Comparison of ENCODE assay signal across 7 cellular contexts in genomic region chr3:69085543-69086132, GRCh38. TPM values are rescaled to one million over a fixed set of nuclear protein-coding genes. Genes with fewer than 3 reads are reported as not detected.
DNase-seq lines count a peak whose midpoint lies in the region; TF ChIP-seq lines count a peak whose summit lies in the region.

No MANE protein-coding gene starts in this region.

- H3K4me1 ChIP-seq in liver (ENCODE audit: control insufficient read depth in 4 of 4, insufficient read depth in 4 of 4, low read length in 3 of 4), result peaks cover 7 to 22% (median 15%) of the 10 kb centered on the region in 4 donors

- H3K36me3 ChIP-seq in liver (ENCODE audit: control insufficient read depth in 4 of 4, insufficient read depth in 3 of 4, low read depth in 1 of 4, low read length in 3 of 4), result no peaks in the 10 kb centered on the region

- no peak for TF ChIP-seq RAD21 in liver (IDR thresholded peaks at IDR 0.05)

- H3K9me3 ChIP-seq in liver (ENCODE audit: control insufficient read depth in 4 of 4, low read length in 3 of 4), result no peaks in the 10 kb centered on the region

- H3K27ac ChIP-seq in cingulate gyrus (ENCODE audit: low read depth, low read length), result peak overlapping the region; percentile 98
- H3K27ac ChIP-seq in liver (ENCODE audit: low read depth in 1 of 2, low read length in 2 of 2), result peak overlapping the region; percentile 85 to 94
- H3K27ac ChIP-seq in substantia nigra (ENCODE audit: low read depth, low read length, poor library complexity, severe bottlenecking), result peak overlapping the region; percentile 99

- WGBS in liver, result 5% methylated on average over 10 of the region's 10 CpGs

- peak overlapping the region; percentile 75 for H3K4me3 ChIP-seq in GM12864 (ENCODE audit: low read depth, low read length)
- H3K4me3 ChIP-seq in liver (ENCODE audit: low read depth in 1 of 3, low read length in 3 of 3), result peak overlapping the region; percentile 83 to 98 (median 97)

- H3K9ac ChIP-seq in liver (ENCODE audit: low read depth in 1 of 2, low read length in 2 of 2), result peak overlapping the region; percentile 43 to 91

- no peak for TF ChIP-seq CTCF in GM12864 (IDR thresholded peaks at IDR 0.05; ENCODE audit: low read depth, low read length, missing control alignments)
- no peak for TF ChIP-seq CTCF in liver (IDR thresholded peaks at IDR 0.05; ENCODE audit: low read depth, low read length, missing input control)

- H3K27me3 ChIP-seq in liver (ENCODE audit: control insufficient read depth in 4 of 4, insufficient read depth in 4 of 4, low read length in 3 of 4), result no peaks in the 10 kb centered on the region

- DNase-seq in GM12864 (ENCODE audit: low read depth), result no peak
- peak; percentile 38 for DNase-seq in OCI-M1 (lab: John Stamatoyannopoulos, UW)
- peak in 38 of 49 donors; percentile 21 to 82 (median 52) for DNase-seq in substantia nigra (lab: John Stamatoyannopoulos, UW)
- no peak for DNase-seq in mesenteric fat pad (ENCODE audit: low spot score)
- DNase-seq in SW 1271 (lab: John Stamatoyannopoulos, UW), result no peak

TF ChIP-seq in liver, 16 proteins besides CTCF, POLR2A, EP300 and RAD21:
- TF ChIP-seq NR2F2 (IDR thresholded peaks at IDR 0.05), result no peak
- TF ChIP-seq HNF4G (IDR thresholded peaks at IDR 0.05), result no peak
- TF ChIP-seq HNF4A (conservative IDR thresholded peaks at IDR 0.05), result no peak
- TF ChIP-seq ZBTB33 (IDR thresholded peaks at IDR 0.05), result no peak
- no peak for TF ChIP-seq MAX (IDR thresholded peaks at IDR 0.05)
- no peak for TF ChIP-seq RXRA (IDR thresholded peaks at IDR 0.05)
- TF ChIP-seq TAF1 (conservative IDR thresholded peaks at IDR 0.05), result no peak
- TF ChIP-seq ATF3 (IDR thresholded peaks at IDR 0.05), result no peak
- no peak for TF ChIP-seq YY1 (IDR thresholded peaks at IDR 0.05)
- no peak for TF ChIP-seq EGR1 (IDR thresholded peaks at IDR 0.05; ENCODE audit: low read depth in 2 of 2)
- TF ChIP-seq REST (IDR thresholded peaks at IDR 0.05), result no peak
- TF ChIP-seq FOXA1 (IDR thresholded peaks at IDR 0.05), result no peak
- no peak for TF ChIP-seq GABPA (IDR thresholded peaks at IDR 0.05 in 1 of 2, conservative IDR thresholded peaks at IDR 0.05 in 1 of 2)
- no peak for TF ChIP-seq JUND (IDR thresholded peaks at IDR 0.05)
- no peak for TF ChIP-seq SP1 (IDR thresholded peaks at IDR 0.05)
- no peak for TF ChIP-seq FOXA2 (IDR thresholded peaks at IDR 0.05)

RNA-seq across cellular contexts. Expression of gene ARL6IP5, which starts 0.9 kb away (rescaled TPM):
- total RNA-seq in liver (10 to 100 TPM; 28.7 to 38.9 TPM), mesenteric fat pad (200 TPM)
- 10 to 100 TPM; 25.1 to 46.0 TPM for polyA plus RNA-seq in liver

RNA-seq across cellular contexts. Expression of gene UBA3, which starts 5.5 kb away (rescaled TPM):
- total RNA-seq in liver, result 10 to 100 TPM; 32.3 to 34.4 TPM
- polyA plus RNA-seq in liver, result 10 to 100 TPM; 13.1 to 20.5 TPM
- 54.3 TPM for total RNA-seq in mesenteric fat pad

RNA-seq across cellular contexts. Expression of gene TMF1, which starts 33.5 kb away (rescaled TPM):
- total RNA-seq in liver (10 to 100 TPM; 11.3 to 19.4 TPM), mesenteric fat pad (32.9 TPM)
- 1 to 10 TPM; 5.5 to 5.9 TPM for polyA plus RNA-seq in liver

RNA-seq across cellular contexts. Expression of gene LMOD3, which starts 36.8 kb away (rescaled TPM):
- total RNA-seq in liver (not detected), mesenteric fat pad (0.10 TPM)
- polyA plus RNA-seq in liver, result under 1 TPM; 0.02 to 0.04 TPM

Comparison
In these comparisons a context has a peak if more than half of its experiments do, and no peak if none do; other contexts are left out.
1. DNase-seq: peak in OCI-M1 (single experiment) and substantia nigra (38 of 49); none in GM12864 (single experiment), mesenteric fat pad (single experiment) and SW 1271 (0 of 2).
2. Peak in every context shown above with its lines, with median percentiles within 50 percentile points of each other: H3K27ac ChIP-seq.